ENCODE assay signal across 8 cellular contexts in genomic region chr1:24744911-24745710, GRCh38. TPM values are rescaled to one million over a fixed set of nuclear protein-coding genes. Genes with fewer than 3 reads are reported as not detected.
A peak's percentile ranks its signal among the peaks of the same experiment; 100 is the strongest.
DNase-seq lines count a peak whose midpoint lies in the region; ATAC-seq and TF ChIP-seq lines count a peak whose summit lies in the region.

TSS of gene CLIC4 (plus strand) at chr1:24745447. CDS start at chr1:24745554, 107 bp downstream.

- peak within 1 kb of the TSS; percentile 96 for H3K4me3 Mint-ChIP-seq in nephron progenitor cell
- H3K4me3 Mint-ChIP-seq in stimulated activated naive CD8-positive, alpha-beta T cell treated with anti-CD3 and anti-CD28 coated beads, Interleukin-15, amount 100 ng/mL, for 72 hours, result peak within 1 kb of the TSS; percentile 84 to 90

- H3K27me3 Mint-ChIP-seq in nephron progenitor cell (ENCODE audit: low read depth, poor library complexity), result no peaks in the 10 kb centered on the region
- H3K27me3 Mint-ChIP-seq in stimulated activated naive CD8-positive, alpha-beta T cell treated with anti-CD3 and anti-CD28 coated beads, Interleukin-15, amount 100 ng/mL, for 72 hours, result peaks cover 20% of the 10 kb centered on the region

- peaks cover 18% of the 10 kb centered on the region for H3K36me3 Mint-ChIP-seq in nephron progenitor cell (ENCODE audit: low read depth)

- ATAC-seq in stimulated activated naive CD8-positive, alpha-beta T cell treated with anti-CD3 and anti-CD28 coated beads, Interleukin-15, amount 100 ng/mL, for 72 hours, result peak; percentile 92

- peak; percentile 29 for TF ChIP-seq CTCF in fibroblast of the aortic adventitia (IDR thresholded peaks at IDR 0.05; ENCODE audit: insufficient read depth, low read length)
- no peak for TF ChIP-seq CTCF in nephron progenitor cell (IDR thresholded peaks at IDR 0.05)

- H3K9me3 Mint-ChIP-seq in nephron progenitor cell, result no peaks in the 10 kb centered on the region
- no peaks in the 10 kb centered on the region for H3K9me3 Mint-ChIP-seq in stimulated activated naive CD8-positive, alpha-beta T cell treated with anti-CD3 and anti-CD28 coated beads, Interleukin-15, amount 100 ng/mL, for 72 hours

- H3K4me3 ChIP-seq in fibroblast of the aortic adventitia (ENCODE audit: low read depth, low read length), result peak within 1 kb of the TSS; percentile 93

- H3K4me1 Mint-ChIP-seq in nephron progenitor cell, result peaks cover 69% of the 10 kb centered on the region
- peaks cover 63% of the 10 kb centered on the region for H3K4me1 Mint-ChIP-seq in stimulated activated naive CD8-positive, alpha-beta T cell treated with anti-CD3 and anti-CD28 coated beads, Interleukin-15, amount 100 ng/mL, for 72 hours

- peak; percentile 100 for DNase-seq in EH (ENCODE audit: low read depth)
- peak; percentile 98 for DNase-seq in GOT3 (lab: John Stamatoyannopoulos, UW)
- DNase-seq in LoVo (ENCODE audit: low spot score), result peak; percentile 99
- DNase-seq in SHP77 (lab: John Stamatoyannopoulos, UW), result peak; percentile 97 to 99
- DNase-seq in activated effector memory CD4-positive, alpha-beta T cell treated with Interleukin-2 at 50 U/mL for 16 hours, result peak; percentile 99
- peak; percentile 98 for DNase-seq in fibroblast of the aortic adventitia (ENCODE audit: low read depth)
- peak; percentile 100 for DNase-seq in nephron progenitor cell
- peak; percentile 100 for DNase-seq in stimulated activated naive CD8-positive, alpha-beta T cell treated with anti-CD3 and anti-CD28 coated beads, Interleukin-15, amount 100 ng/mL, for 72 hours

- H3K27ac Mint-ChIP-seq in nephron progenitor cell, result peak within 1 kb of the TSS; percentile 95
- H3K27ac Mint-ChIP-seq in stimulated activated naive CD8-positive, alpha-beta T cell treated with anti-CD3 and anti-CD28 coated beads, Interleukin-15, amount 100 ng/mL, for 72 hours, result peak within 1 kb of the TSS; percentile 94 to 95

RNA-seq across cellular contexts. Expression of gene CLIC4, which starts in this region (rescaled TPM):
- total RNA-seq in fibroblast of the aortic adventitia (ENCODE audit: low replicate concordance), result 571 and 966 TPM in 2 replicates

Comparison
In these comparisons a context has a peak if more than half of its experiments do, and no peak if none do; other contexts are left out.
1. Peak in every context shown above with its lines: DNase-seq, ATAC-seq and H3K4me3 ChIP-seq.